In the genomic region with DNA sequence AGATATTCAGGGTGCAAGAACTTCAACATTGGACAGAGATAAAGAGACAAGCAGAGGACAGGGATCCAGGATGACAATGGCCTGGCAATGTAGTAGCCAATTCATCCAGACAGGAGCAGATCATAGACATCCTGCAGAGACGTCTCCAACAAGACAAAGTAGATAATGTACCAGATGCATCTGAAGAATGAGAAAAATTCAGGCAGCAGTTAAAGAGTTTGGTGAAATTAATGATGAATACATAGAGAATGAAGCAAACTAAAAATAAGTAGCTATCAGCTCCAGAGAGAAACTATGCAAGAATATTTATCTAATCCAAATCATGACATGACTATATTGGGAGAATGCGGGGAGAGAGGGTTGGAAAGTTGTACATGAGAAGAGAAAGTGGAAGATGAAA, we compare ENCODE assay signal across 27 cellular contexts.
"Had no signal": no experiment of that assay in that cellular context is flagged by ENCODE, and none has a peak within 500 bp of the region (broad histone marks: within the 10 kb centered on the region; RNA-seq: fewer than 3 reads in every experiment).

No MANE protein-coding gene starts in this region.

- H3K4me3 ChIP-seq: breast epithelium, SJSA1 had no signal

- H3K36me3 ChIP-seq: breast epithelium, SJSA1 had no signal

- H3K9me3 ChIP-seq: breast epithelium, SJSA1 had no signal

- H3K4me1 ChIP-seq: breast epithelium, SJSA1 had no signal

- H3K27ac Mint-ChIP-seq: activated B cell treated with CpG ODN at 0.5 μM for 24 hours; activated CD4-positive, alpha-beta memory T cell treated with anti-CD3 and anti-CD28 coated beads, Interleukin-2, amount 10 ng/mL, durations not matched to agents 7 days and 5 days; activated naive CD4-positive, alpha-beta T cell treated with anti-CD3 and anti-CD28 coated beads for 36 hours; activated naive CD8-positive, alpha-beta T cell; activated T-helper 17 cell treated with anti-CD3 and anti-CD28 coated beads, Interleukin-2, amount 50 U/mL, for 72 hours; T-helper 17 cell had no signal

- H3K4me3 Mint-ChIP-seq: activated B cell treated with CpG ODN at 0.5 μM for 24 hours; activated CD4-positive, alpha-beta memory T cell treated with anti-CD3 and anti-CD28 coated beads, Interleukin-2, amount 10 ng/mL, durations not matched to agents 7 days and 5 days; activated naive CD4-positive, alpha-beta T cell treated with anti-CD3 and anti-CD28 coated beads for 36 hours; activated naive CD8-positive, alpha-beta T cell; activated T-helper 17 cell treated with anti-CD3 and anti-CD28 coated beads, Interleukin-2, amount 50 U/mL, for 72 hours; T-helper 17 cell had no signal

- H3K9me3 Mint-ChIP-seq: activated CD4-positive, alpha-beta memory T cell treated with anti-CD3 and anti-CD28 coated beads, Interleukin-2, amount 10 ng/mL, durations not matched to agents 7 days and 5 days; activated naive CD4-positive, alpha-beta T cell treated with anti-CD3 and anti-CD28 coated beads for 36 hours had no signal

- H3K27me3 Mint-ChIP-seq: activated B cell treated with CpG ODN at 0.5 μM for 24 hours; activated CD4-positive, alpha-beta memory T cell treated with anti-CD3 and anti-CD28 coated beads, Interleukin-2, amount 10 ng/mL, durations not matched to agents 7 days and 5 days; activated naive CD8-positive, alpha-beta T cell; activated T-helper 17 cell treated with anti-CD3 and anti-CD28 coated beads, Interleukin-2, amount 50 U/mL, for 72 hours; T-helper 17 cell had no signal

- H3K36me3 Mint-ChIP-seq: activated naive CD8-positive, alpha-beta T cell had no signal

- DNase-seq: activated B cell treated with CpG ODN at 0.5 μM for 24 hours; activated CD4-positive, alpha-beta memory T cell treated with anti-CD3 and anti-CD28 coated beads, Interleukin-2, amount 10 ng/mL, durations not matched to agents 7 days and 5 days; activated CD4-positive, alpha-beta T cell treated with anti-CD3 and anti-CD28 coated beads, Interleukin-2, amount 50 U/mL, for 1 hour; activated gamma-delta T cell; activated naive CD4-positive, alpha-beta T cell treated with anti-CD3 and anti-CD28 coated beads for 36 hours; activated T-cell treated with anti-CD3 and anti-CD28 coated beads for 4 hours; activated T-cell treated with anti-CD3 and anti-CD28 coated beads, Interleukin-2, amount 50 U/mL, for 48 hours; caudate nucleus; Kasumi-1; KBM-7; NCI-H1105 treated with DMSO at 0.1 percent for 48 hours; NCI-H1930; NCI-H2171; NCI-H345; NCI-H510A; NCI-H526 treated with DMSO at 0.1 percent for 48 hours; NCI-H82; OCI-M1; SHP77; T-helper 17 cell; T-helper 9 cell had no signal

- ATAC-seq: activated T-helper 17 cell treated with anti-CD3 and anti-CD28 coated beads, Interleukin-2, amount 50 U/mL, for 72 hours; Panc1; T-helper 17 cell had no signal

- H3K27ac ChIP-seq: breast epithelium, RWPE1, SJSA1 had no signal

- H3K4me1 Mint-ChIP-seq: activated B cell treated with CpG ODN at 0.5 μM for 24 hours; activated CD4-positive, alpha-beta memory T cell treated with anti-CD3 and anti-CD28 coated beads, Interleukin-2, amount 10 ng/mL, durations not matched to agents 7 days and 5 days; activated T-helper 17 cell treated with anti-CD3 and anti-CD28 coated beads, Interleukin-2, amount 50 U/mL, for 72 hours; T-helper 17 cell had no signal

- H3K27me3 ChIP-seq: breast epithelium, SJSA1 had no signal
